ENCODE assay signal across 8 cellular contexts in the genomic region with DNA sequence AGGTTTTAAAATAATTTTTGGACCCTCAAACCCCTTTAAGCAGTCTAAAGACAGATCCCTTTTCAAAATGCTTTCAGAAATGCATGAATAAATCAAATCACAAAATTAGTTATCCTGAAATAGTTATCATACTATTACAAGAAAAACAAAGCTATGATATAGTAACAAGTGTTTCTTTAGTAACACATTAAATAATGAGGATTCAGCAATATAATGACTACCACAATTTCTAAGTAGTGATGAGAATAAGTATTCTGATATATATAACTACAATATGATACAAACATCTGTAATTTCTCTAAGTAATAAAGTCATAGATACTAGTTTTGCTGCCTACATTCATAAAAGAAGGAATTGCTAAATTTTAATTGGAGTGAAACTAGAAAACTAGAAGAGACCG.
"Had no signal": no experiment of that assay in that cellular context is flagged by ENCODE, and none has a peak within 500 bp of the region (broad histone marks: within the 10 kb centered on the region; RNA-seq: fewer than 3 reads in every experiment).

No MANE protein-coding gene starts in this region.

- H3K27ac ChIP-seq: GM23248, HL-60 had no signal

- H3K9ac ChIP-seq: GM23248 had no signal

- H3K4me3 ChIP-seq: GM23248, HAP-1 had no signal

- ATAC-seq: HCT116, HepG2 had no signal

- H3K27ac Mint-ChIP-seq: IgD-negative memory B cell had no signal

- H3K27me3 Mint-ChIP-seq: IgD-negative memory B cell had no signal

- H3K4me3 Mint-ChIP-seq: HFFc6 had no signal

- H3K9me3 ChIP-seq: HAP-1 had no signal

- DNase-seq: GM23248, HFFc6, KG1 had no signal

- H3K4me1 ChIP-seq: HAP-1 had no signal

- H3K36me3 ChIP-seq: HAP-1 had no signal

- H2AFZ ChIP-seq: GM23248 had no signal

- H3K9me3 Mint-ChIP-seq: HFFc6, IgD-negative memory B cell had no signal
